ENCODE assay signal across 8 cellular contexts in the genomic region with DNA sequence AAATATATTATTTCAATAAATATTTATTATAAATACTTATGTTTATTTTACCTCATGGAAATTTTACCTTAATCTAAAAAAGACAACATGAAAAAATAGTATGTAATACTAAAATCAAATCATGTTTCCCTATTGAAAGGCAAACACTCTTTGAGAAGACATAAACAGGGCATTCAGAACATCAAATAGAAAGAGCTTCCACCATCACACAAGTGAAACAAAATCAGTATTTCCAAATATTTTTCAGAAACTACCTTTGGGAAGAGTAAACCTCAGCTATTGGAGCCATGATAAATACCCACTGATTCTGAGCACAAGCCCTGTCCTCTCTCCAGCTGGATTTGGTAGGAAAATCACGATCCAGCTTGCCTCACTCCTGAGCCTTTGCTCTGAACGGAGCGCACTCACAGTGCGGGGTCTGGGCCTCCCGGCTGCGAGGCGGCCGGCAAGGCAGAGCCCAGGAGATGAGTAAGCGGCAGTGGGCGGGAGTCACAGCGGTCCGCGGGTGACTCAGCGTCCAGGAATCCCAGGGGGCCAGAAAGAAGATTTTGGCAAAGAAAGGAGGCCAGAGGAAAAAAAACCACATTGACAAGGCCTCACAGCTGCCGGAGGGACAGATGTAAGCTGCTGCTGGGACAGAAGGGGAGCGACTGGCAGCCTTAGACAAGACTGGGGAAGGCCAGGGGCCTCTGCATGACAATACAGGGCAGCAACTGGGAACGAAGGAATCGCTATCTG. TPM values are rescaled to one million over a fixed set of nuclear protein-coding genes. Genes with fewer than 3 reads are reported as not detected.
A peak's percentile ranks its signal among the peaks of the same experiment; 100 is the strongest.
DNase-seq lines count a peak whose midpoint lies in the region; ATAC-seq and TF ChIP-seq lines count a peak whose summit lies in the region.

No MANE protein-coding gene starts in this region.

- TF ChIP-seq CTCF in WERI-Rb-1 (IDR thresholded peaks at IDR 0.05; ENCODE audit: low read depth, low read length) (no peak), esophagus squamous epithelium (IDR thresholded peaks at IDR 0.05) (no peak)

- ATAC-seq in GM21528 (IDR thresholded peaks at IDR 0.05; ENCODE audit: low FRiP score, unreplicated experiment): peak; percentile 84

- intact Hi-C loops in esophagus squamous epithelium (cut with DNase I): no loop called here

- peaks cover 23% of the 10 kb centered on the region for H3K4me1 ChIP-seq in ES-I3 (ENCODE audit: insufficient read depth, low read length)
- H3K4me1 ChIP-seq in esophagus squamous epithelium: peaks cover 6 to 10% (median 6%) of the 10 kb centered on the region in 3 donors
- no peaks in the 10 kb centered on the region for H3K4me1 ChIP-seq in mucosa of rectum (ENCODE audit: control insufficient read depth in 2 of 2, insufficient read depth in 2 of 2, low read length in 2 of 2)

- peak in 1 of 4 donors; percentile 27 for TF ChIP-seq POLR2A in esophagus squamous epithelium (IDR thresholded peaks at IDR 0.05)

- H3K27ac ChIP-seq in WERI-Rb-1: no peak overlapping the region
- peak overlapping the region; percentile 21 to 76 (median 72) for H3K27ac ChIP-seq in esophagus squamous epithelium
- H3K27ac ChIP-seq in mucosa of rectum (ENCODE audit: low read depth in 2 of 2, low read length in 2 of 2): peak overlapping the region; percentile 16 to 52

- WGBS in esophagus squamous epithelium, 2 donors: 5 to 6% methylated on average over 11 to 12 of the region's 18 CpGs

- H3K36me3 ChIP-seq in ES-I3 (ENCODE audit: insufficient read depth, low read length) (no peaks in the 10 kb centered on the region), WERI-Rb-1 (no peaks in the 10 kb centered on the region), esophagus squamous epithelium (no peaks in the 10 kb centered on the region), mucosa of rectum (ENCODE audit: control insufficient read depth in 2 of 2, insufficient read depth in 2 of 2, low read length in 2 of 2) (no peaks in the 10 kb centered on the region)

- DNase-seq in HPDE6-E6E7 (ENCODE audit: extremely low spot score) (peak; percentile 83), WERI-Rb-1 (peak; percentile 68), esophagus squamous epithelium (lab: John Stamatoyannopoulos, UW) (no peak), stromal cell of bone marrow (ENCODE audit: low read depth) (peak; percentile 92), Kasumi-1 (lab: John Stamatoyannopoulos, UW) (no peak)

- H3K27me3 ChIP-seq in WERI-Rb-1 (ENCODE audit: insufficient read depth, low read depth, severe bottlenecking) (no peaks in the 10 kb centered on the region), esophagus squamous epithelium (no peaks in the 10 kb centered on the region), mucosa of rectum (ENCODE audit: control insufficient read depth in 2 of 2, insufficient read depth in 2 of 2, low read length in 2 of 2) (no peaks in the 10 kb centered on the region)

- H3K9ac ChIP-seq in ES-I3 (ENCODE audit: low read depth, low read length) (peak overlapping the region; percentile 23), mucosa of rectum (ENCODE audit: low read depth in 1 of 2, low read length in 2 of 2) (peak overlapping the region in 1 of 2 donors; percentile 37)

- no peaks in the 10 kb centered on the region for H3K9me3 ChIP-seq in ES-I3 (ENCODE audit: control insufficient read depth, insufficient read depth, low read length)
- no peaks in the 10 kb centered on the region for H3K9me3 ChIP-seq in WERI-Rb-1 (ENCODE audit: severe bottlenecking)
- no peaks in the 10 kb centered on the region for H3K9me3 ChIP-seq in esophagus squamous epithelium
- no peaks in the 10 kb centered on the region for H3K9me3 ChIP-seq in mucosa of rectum (ENCODE audit: control insufficient read depth in 2 of 2, low read length in 2 of 2)

- H3K4me3 ChIP-seq in WERI-Rb-1 (ENCODE audit: low read depth, low read length): peak overlapping the region; percentile 37
- H3K4me3 ChIP-seq in esophagus squamous epithelium: peak overlapping the region in 3 of 4 donors; percentile 13 to 48 (median 18)
- peak overlapping the region in 1 of 2 donors; percentile 19 for H3K4me3 ChIP-seq in mucosa of rectum (ENCODE audit: low read length in 2 of 2)

RNA-seq across cellular contexts. Expression of a gene that starts 14.7 kb away (rescaled TPM):
- total RNA-seq in esophagus squamous epithelium: 100 to 1,000 TPM in 2 of 4 donors, 10 to 100 TPM in 2; 50.4 to 153 (median 117) TPM

RNA-seq across cellular contexts. Expression of a gene that starts 53.5 kb away (rescaled TPM):
- under 1 TPM in 1 of 4 donors, not detected in 3; 0.38 TPM for total RNA-seq in esophagus squamous epithelium

Comparison
In these comparisons a context has a peak if more than half of its experiments do, and no peak if none do; other contexts are left out.
1. DNase-seq: peak in HPDE6-E6E7 (single experiment), WERI-Rb-1 (single experiment) and stromal cell of bone marrow (single experiment); none in esophagus squamous epithelium (single experiment) and Kasumi-1 (0 of 2).